ENCODE assay signal across 8 cellular contexts in genomic region chr3:40504636-40505430, GRCh38. TPM values are rescaled to one million over a fixed set of nuclear protein-coding genes. Genes with fewer than 3 reads are reported as not detected.
DNase-seq lines count a peak whose midpoint lies in the region; ATAC-seq, FAIRE-seq and TF ChIP-seq lines count a peak whose summit lies in the region.

No MANE protein-coding gene starts in this region.

- H3K4me2 ChIP-seq in K562 (ENCODE audit: insufficient read depth, low read length), result no peak overlapping the region
- H3K4me2 ChIP-seq in OCI-LY7 (ENCODE audit: low read length), result no peak overlapping the region

- no peak for TF ChIP-seq EP300 in K562 (IDR thresholded peaks at IDR 0.05; ENCODE audit: low read length)

- H3K27ac ChIP-seq in K562 (ENCODE audit: extremely low read depth, low read depth, low read length) (no peak overlapping the region), lower lobe of right lung (peak overlapping the region; percentile 85), aorta (ENCODE audit: low read depth in 1 of 2, low read length in 2 of 2) (no peak overlapping the region), OCI-LY7 (ENCODE audit: low read depth, low read length, poor library complexity, severe bottlenecking) (no peak overlapping the region)

- TF ChIP-seq CTCF in K562 (IDR thresholded peaks at IDR 0.05 in 2 of 3, conservative IDR thresholded peaks at IDR 0.05 in 1 of 3; ENCODE audit: insufficient read depth in 2 of 3, low read depth in 1 of 3, low read length in 3 of 3) (no peak), lower lobe of right lung (IDR thresholded peaks at IDR 0.05) (no peak), OCI-LY7 (conservative IDR thresholded peaks at IDR 0.05; ENCODE audit: low read length) (no peak)

- H3K9me3 Mint-ChIP-seq in stimulated activated naive CD8-positive, alpha-beta T cell treated with anti-CD3 and anti-CD28 coated beads, Interleukin-15, amount 100 ng/mL, for 72 hours, result no peaks in the 10 kb centered on the region

- DNase-seq in stimulated activated naive CD8-positive, alpha-beta T cell treated with anti-CD3 and anti-CD28 coated beads, Interleukin-15, Interleukin-2, amounts not matched to agents 100 U/mL and 50 U/mL, for 24 hours, result peak; percentile 11
- DNase-seq in stimulated activated naive CD8-positive, alpha-beta T cell treated with anti-CD3 and anti-CD28 coated beads, Interleukin-15, amount 100 ng/mL, for 72 hours, result no peak
- DNase-seq in K562 (ENCODE audit: extremely low read depth in 1 of 4, low spot score in 3 of 4) (no peak), lower lobe of right lung (no peak), aorta (peak in 1 of 2 donors; percentile 57), NCI-H1436 treated with DMSO at 0.1 percent for 48 hours (lab: John Stamatoyannopoulos, UW) (no peak), OCI-LY7 (ENCODE audit: low spot score) (no peak)

- H3K4me3 ChIP-seq in K562 (peak overlapping the region; percentile 52; the same call in 1 of the 2 replicates), lower lobe of right lung (peak overlapping the region; percentile 71), aorta (ENCODE audit: low read length in 2 of 2) (no peak overlapping the region), OCI-LY7 (ENCODE audit: low read depth, low read length, poor library complexity, severe bottlenecking) (no peak overlapping the region)

- H3K4me1 Mint-ChIP-seq in stimulated activated naive CD8-positive, alpha-beta T cell treated with anti-CD3 and anti-CD28 coated beads, Interleukin-15, amount 100 ng/mL, for 72 hours, result peaks cover 14% of the 10 kb centered on the region

- peak; percentile 65 for ATAC-seq in stimulated activated naive CD8-positive, alpha-beta T cell treated with anti-CD3 and anti-CD28 coated beads, Interleukin-15, Interleukin-2, amounts not matched to agents 100 U/mL and 50 U/mL, for 24 hours
- ATAC-seq in stimulated activated naive CD8-positive, alpha-beta T cell treated with anti-CD3 and anti-CD28 coated beads, Interleukin-15, amount 100 ng/mL, for 72 hours, result no peak
- no peak for ATAC-seq in K562
- peak in 1 of 2 donors; percentile 40 for ATAC-seq in lower lobe of right lung
- ATAC-seq in aorta (ENCODE audit: low FRiP score), result peak; percentile 71
- no peak for ATAC-seq in HG02798 (IDR thresholded peaks at IDR 0.05; ENCODE audit: poor library complexity, unreplicated experiment)

- peak overlapping the region; percentile 84 for H2AFZ ChIP-seq in K562 (ENCODE audit: low read depth, low read length)
- H2AFZ ChIP-seq in OCI-LY7 (ENCODE audit: low read length), result no peak overlapping the region

- peak overlapping the region in 1 of 2 donors; percentile 88 for H3K4me3 Mint-ChIP-seq in stimulated activated naive CD8-positive, alpha-beta T cell treated with anti-CD3 and anti-CD28 coated beads, Interleukin-15, amount 100 ng/mL, for 72 hours

- 65% methylated on average over 5 of the region's 5 CpGs for WGBS in K562 (ENCODE audit: insufficient coverage, low coverage, missing lambda C conversion rate)
- WGBS in aorta, 2 donors, result 30 to 35% methylated on average over 5 of the region's 5 CpGs

- H3K9me2 ChIP-seq in OCI-LY7 (ENCODE audit: insufficient read depth, low read length), result no peaks in the 10 kb centered on the region

- H3K9me3 ChIP-seq in K562 (replicated peaks; ENCODE audit: control insufficient read depth, insufficient read depth, low read depth, low read length) (no peaks in the 10 kb centered on the region), lower lobe of right lung (no peaks in the 10 kb centered on the region), aorta (ENCODE audit: control insufficient read depth, low read length) (no peaks in the 10 kb centered on the region), OCI-LY7 (ENCODE audit: low read length) (no peaks in the 10 kb centered on the region)

- peaks cover 0 to 7% of the 10 kb centered on the region in 2 experiments; a peak in 3 of 5 replicates for H3K4me1 ChIP-seq in K562 (replicated peaks in 1 of 2; ENCODE audit: control insufficient read depth in 2 of 2, insufficient read depth in 2 of 2, low read length in 2 of 2)
- H3K4me1 ChIP-seq in lower lobe of right lung, result peaks cover 24% of the 10 kb centered on the region
- peaks cover 0 to 1% of the 10 kb centered on the region in 2 donors for H3K4me1 ChIP-seq in aorta (ENCODE audit: control insufficient read depth in 1 of 2, insufficient read depth in 2 of 2, low read length in 2 of 2)
- no peaks in the 10 kb centered on the region for H3K4me1 ChIP-seq in OCI-LY7 (ENCODE audit: insufficient read depth, low read length, poor library complexity, severe bottlenecking)

- H4K20me1 ChIP-seq in K562 (replicated peaks; ENCODE audit: control insufficient read depth, insufficient read depth, low read length), result no peaks in the 10 kb centered on the region
- H4K20me1 ChIP-seq in OCI-LY7 (ENCODE audit: insufficient read depth, low read length), result no peaks in the 10 kb centered on the region

- no peaks in the 10 kb centered on the region for H3K36me3 ChIP-seq in K562 (ENCODE audit: control insufficient read depth, insufficient read depth, low read length)
- peaks cover 4% of the 10 kb centered on the region for H3K36me3 ChIP-seq in lower lobe of right lung
- no peaks in the 10 kb centered on the region for H3K36me3 ChIP-seq in aorta (ENCODE audit: control insufficient read depth in 1 of 2, insufficient read depth in 2 of 2, low read length in 1 of 2)
- H3K36me3 ChIP-seq in OCI-LY7 (ENCODE audit: insufficient read depth, low read length), result no peaks in the 10 kb centered on the region

- H3K27ac Mint-ChIP-seq in stimulated activated naive CD8-positive, alpha-beta T cell treated with anti-CD3 and anti-CD28 coated beads, Interleukin-15, amount 100 ng/mL, for 72 hours, result no peak overlapping the region

- intact Hi-C loops in K562 (cut with micrococcal nuclease), result no loop called here
- intact Hi-C loops in lower lobe of right lung (cut with DNase I), result no loop called here
- intact Hi-C loops in aorta (cut with DNase I), result loop anchor here in 1 of 2 donors (5.0 kb wide), 1 partner anchor 53 kb away; no protein-coding TSS in a partner anchor
- intact Hi-C loops in OCI-LY7 (cut with micrococcal nuclease; ENCODE audit: unreplicated experiment), result no loop called here

- H3K79me2 ChIP-seq in K562 (ENCODE audit: control insufficient read depth, insufficient read depth, low read length) (no peaks in the 10 kb centered on the region), OCI-LY7 (ENCODE audit: insufficient read depth, low read depth, low read length) (no peaks in the 10 kb centered on the region)

- CTCF ChIA-PET in K562 (lab: Yijun Ruan, JAX; ENCODE audit: low intra/inter-chr PET ratio) (no interaction called here), OCI-LY7 (lab: Charles Lee; ENCODE audit: unreplicated experiment) (no interaction called here)

- POLR2A ChIA-PET in K562 (lab: Yijun Ruan, JAX), result interaction anchor here (0.6 to 2.5 kb wide), 10 partner anchors 9 to 267 kb away, joined by 3 to 19 read pairs (median 5); partner anchors contain the start of genes ZNF619 and ZNF621
- POLR2A ChIA-PET in OCI-LY7 (lab: Charles Lee), result interaction anchor here (0.6 kb wide), 1 partner anchor 19 kb away, joined by 3 read pairs; no protein-coding TSS in a partner anchor

- in situ Hi-C loops in K562 (cut with MboI), result no loop called here

- no peaks in the 10 kb centered on the region for H3K9me1 ChIP-seq in K562 (ENCODE audit: control insufficient read depth, insufficient read depth, low read length)

- TF ChIP-seq POLR2A in K562 (conservative IDR thresholded peaks at IDR 0.05), result no peak

- no peaks in the 10 kb centered on the region for H3K27me3 Mint-ChIP-seq in stimulated activated naive CD8-positive, alpha-beta T cell treated with anti-CD3 and anti-CD28 coated beads, Interleukin-15, amount 100 ng/mL, for 72 hours

- no peak for TF ChIP-seq RAD21 in K562 (CRISPR knock-in tag; conservative IDR thresholded peaks at IDR 0.05 in 1 of 2, IDR thresholded peaks at IDR 0.05 in 1 of 2)

- BruUV-seq in K562 (replicated peaks; lab: Mats Ljungman, UMichigan), result no TSS peak
- no TSS peak for BruUV-seq in OCI-LY7 (replicated peaks; lab: Mats Ljungman, UMichigan)

- FAIRE-seq in K562 (lab: Jason Lieb, UNC), result no peak

- H3K27me3 ChIP-seq in K562 (ENCODE audit: control insufficient read depth in 2 of 2, insufficient read depth in 2 of 2, low read length in 2 of 2), result no peaks in the 10 kb centered on the region
- no peaks in the 10 kb centered on the region for H3K27me3 ChIP-seq in lower lobe of right lung (ENCODE audit: low read depth)
- H3K27me3 ChIP-seq in aorta (ENCODE audit: control insufficient read depth in 1 of 2, insufficient read depth in 2 of 2, low read length in 1 of 2), result no peaks in the 10 kb centered on the region

- peak overlapping the region in 1 of 2 experiments; percentile 42; a peak in 1 of 4 replicates for H3K9ac ChIP-seq in K562 (ENCODE audit: insufficient read depth in 1 of 2, low read depth in 2 of 2, low read length in 2 of 2)

RNA-seq across cellular contexts. Expression of gene ZNF620, which starts 1.0 kb away (rescaled TPM):
- 3.6 and 8.5 TPM in 2 replicates for total RNA-seq in K562 (2011; cell fraction: chromatin; rRNA removed; ENCODE audit: low replicate concordance)
- 3.2 and 3.3 TPM in 2 replicates for total RNA-seq in K562 (2011; cell fraction: nucleolus; rRNA removed)
- 3.8 and 4.7 TPM in 2 replicates for total RNA-seq in K562 (2011; cell fraction: nucleoplasm; rRNA removed)
- 2.9 and 3.4 TPM in 2 replicates for total RNA-seq in K562 (2014; rRNA removed)
- total RNA-seq in K562 (2014; rRNA removed; fragmentation: Illumina TruSeq; extraction: Trizol), result 4.9 and 5.5 TPM in 2 replicates
- 4.5 and 4.9 TPM in 2 replicates for total RNA-seq in K562 (2015; rRNA removed; fragmentation: Illumina TruSeq; extraction: Trizol)
- 3.3 and 5.7 TPM in 2 replicates for total RNA-seq in K562 (2021)
- 1.5 and 2.2 TPM in 2 replicates for polyA plus RNA-seq in K562 (2011; rRNA removed)
- 0.64 and 1.3 TPM in 2 replicates for polyA plus RNA-seq in K562 (2011; cell fraction: cytosol; rRNA removed)
- polyA plus RNA-seq in K562 (2011; cell fraction: nucleus; rRNA removed), result 0.94 and 1.5 TPM in 2 replicates
- polyA plus RNA-seq in K562 (2012), result 2.4 and 3.0 TPM in 2 replicates
- 3.0 and 3.4 TPM in 2 replicates for polyA plus RNA-seq in K562 (2014; fragmentation: Illumina TruSeq; extraction: Trizol)
- polyA plus RNA-seq in K562 (2014; fragmentation: Nextera tagmentation; extraction: Ambion mirVana), result 1 to 10 TPM; 1.2 to 3.7 TPM
- polyA plus RNA-seq in K562 (2014; rRNA removed), result 2.3 and 3.6 TPM in 2 replicates
- polyA minus RNA-seq in K562 (2011; rRNA and poly(A)+ RNA removed), result 2.8 and 4.8 TPM in 2 replicates
- 2.2 TPM in 1 of 2 replicates, not detected in the other for polyA minus RNA-seq in K562 (2011; cell fraction: cytosol; rRNA and poly(A)+ RNA removed)
- polyA minus RNA-seq in K562 (2011; cell fraction: nucleus; rRNA and poly(A)+ RNA removed), result 1.1 and 1.2 TPM in 2 replicates
- total RNA-seq in lower lobe of right lung, result 6.4 TPM
- 1 to 10 TPM; 4.7 to 5.1 TPM for total RNA-seq in aorta
- 10 to 100 TPM in 1 of 2 donors, 1 to 10 TPM in 1; 3.7 to 12.3 TPM for polyA plus RNA-seq in aorta
- total RNA-seq in OCI-LY7 (2014; rRNA removed; shearing (Covaris generic)), result not detected in 2 replicates
- total RNA-seq in OCI-LY7 (2022), result 0.27 and 0.65 TPM in 2 replicates

RNA-seq across cellular contexts. Expression of gene ZNF621, which starts 19.9 kb away (rescaled TPM):
- total RNA-seq in K562 (2011; cell fraction: chromatin; rRNA removed; ENCODE audit: low replicate concordance), result 26.7 and 92.0 TPM in 2 replicates
- 22.0 and 26.7 TPM in 2 replicates for total RNA-seq in K562 (2011; cell fraction: nucleolus; rRNA removed)
- total RNA-seq in K562 (2011; cell fraction: nucleoplasm; rRNA removed), result 41.6 and 57.6 TPM in 2 replicates
- total RNA-seq in K562 (2014; rRNA removed), result 10.8 and 12.0 TPM in 2 replicates
- 20.8 and 22.3 TPM in 2 replicates for total RNA-seq in K562 (2014; rRNA removed; fragmentation: Illumina TruSeq; extraction: Trizol)
- total RNA-seq in K562 (2015; rRNA removed; fragmentation: Illumina TruSeq; extraction: Trizol), result 18.7 and 20.6 TPM in 2 replicates
- total RNA-seq in K562 (2021), result 22.4 and 22.5 TPM in 2 replicates
- polyA plus RNA-seq in K562 (2011; rRNA removed), result 27.6 and 38.1 TPM in 2 replicates
- polyA plus RNA-seq in K562 (2011; cell fraction: cytosol; rRNA removed), result 15.0 and 27.7 TPM in 2 replicates
- 44.3 and 50.0 TPM in 2 replicates for polyA plus RNA-seq in K562 (2011; cell fraction: nucleus; rRNA removed)
- polyA plus RNA-seq in K562 (2012), result 14.3 TPM in 2 replicates
- polyA plus RNA-seq in K562 (2014; fragmentation: Illumina TruSeq; extraction: Trizol), result 26.2 and 28.9 TPM in 2 replicates
- 1 to 10 TPM; 4.7 to 7.3 TPM for polyA plus RNA-seq in K562 (2014; fragmentation: Nextera tagmentation; extraction: Ambion mirVana)
- 20.1 and 24.4 TPM in 2 replicates for polyA plus RNA-seq in K562 (2014; rRNA removed)
- 33.7 and 34.3 TPM in 2 replicates for polyA minus RNA-seq in K562 (2011; rRNA and poly(A)+ RNA removed)
- 13.7 and 14.9 TPM in 2 replicates for polyA minus RNA-seq in K562 (2011; cell fraction: cytosol; rRNA and poly(A)+ RNA removed)
- 14.8 and 23.0 TPM in 2 replicates for polyA minus RNA-seq in K562 (2011; cell fraction: nucleus; rRNA and poly(A)+ RNA removed)
- 19.9 TPM for total RNA-seq in lower lobe of right lung
- total RNA-seq in aorta, result 10 to 100 TPM; 24.1 to 35.1 TPM
- 10 to 100 TPM; 11.3 to 21.5 TPM for polyA plus RNA-seq in aorta
- 4.8 and 5.0 TPM in 2 replicates for total RNA-seq in OCI-LY7 (2014; rRNA removed; shearing (Covaris generic))
- 19.6 and 22.0 TPM in 2 replicates for total RNA-seq in OCI-LY7 (2022)

RNA-seq across cellular contexts. Expression of gene ZNF619, which starts 27.9 kb away (rescaled TPM):
- 14.4 and 24.4 TPM in 2 replicates for total RNA-seq in K562 (2011; cell fraction: chromatin; rRNA removed; ENCODE audit: low replicate concordance)
- 10.2 and 11.8 TPM in 2 replicates for total RNA-seq in K562 (2011; cell fraction: nucleolus; rRNA removed)
- 13.6 and 14.7 TPM in 2 replicates for total RNA-seq in K562 (2011; cell fraction: nucleoplasm; rRNA removed)
- total RNA-seq in K562 (2014; rRNA removed), result 4.7 and 5.0 TPM in 2 replicates
- total RNA-seq in K562 (2014; rRNA removed; fragmentation: Illumina TruSeq; extraction: Trizol), result 6.3 and 6.4 TPM in 2 replicates
- 6.7 and 7.8 TPM in 2 replicates for total RNA-seq in K562 (2015; rRNA removed; fragmentation: Illumina TruSeq; extraction: Trizol)
- total RNA-seq in K562 (2021), result 8.8 and 10.5 TPM in 2 replicates
- polyA plus RNA-seq in K562 (2011; rRNA removed), result 7.3 and 9.1 TPM in 2 replicates
- 4.3 and 5.1 TPM in 2 replicates for polyA plus RNA-seq in K562 (2011; cell fraction: cytosol; rRNA removed)
- 7.1 and 7.3 TPM in 2 replicates for polyA plus RNA-seq in K562 (2011; cell fraction: nucleus; rRNA removed)
- 3.4 and 3.6 TPM in 2 replicates for polyA plus RNA-seq in K562 (2012)
- 7.3 and 7.4 TPM in 2 replicates for polyA plus RNA-seq in K562 (2014; fragmentation: Illumina TruSeq; extraction: Trizol)
- polyA plus RNA-seq in K562 (2014; fragmentation: Nextera tagmentation; extraction: Ambion mirVana), result 1 to 10 TPM; 1.3 to 1.5 TPM
- polyA plus RNA-seq in K562 (2014; rRNA removed), result 6.0 and 6.2 TPM in 2 replicates
- polyA minus RNA-seq in K562 (2011; rRNA and poly(A)+ RNA removed), result 18.5 and 22.4 TPM in 2 replicates
- 6.6 and 7.8 TPM in 2 replicates for polyA minus RNA-seq in K562 (2011; cell fraction: cytosol; rRNA and poly(A)+ RNA removed)
- 5.7 and 10.4 TPM in 2 replicates for polyA minus RNA-seq in K562 (2011; cell fraction: nucleus; rRNA and poly(A)+ RNA removed)
- 8.6 TPM for total RNA-seq in lower lobe of right lung
- 1 to 10 TPM; 4.0 to 7.1 TPM for total RNA-seq in aorta
- 1 to 10 TPM in 1 of 2 donors, under 1 TPM in 1; 0.50 to 2.6 TPM for polyA plus RNA-seq in aorta
- total RNA-seq in OCI-LY7 (2014; rRNA removed; shearing (Covaris generic)), result 0.10 and 0.16 TPM in 2 replicates
- 0.80 and 1.3 TPM in 2 replicates for total RNA-seq in OCI-LY7 (2022)

RNA-seq across cellular contexts. Expression of gene RPL14, which starts 47.7 kb away (rescaled TPM):
- 226 and 269 TPM in 2 replicates for total RNA-seq in K562 (2011; cell fraction: chromatin; rRNA removed; ENCODE audit: low replicate concordance)
- 253 and 260 TPM in 2 replicates for total RNA-seq in K562 (2011; cell fraction: nucleolus; rRNA removed)
- 327 and 490 TPM in 2 replicates for total RNA-seq in K562 (2011; cell fraction: nucleoplasm; rRNA removed)
- total RNA-seq in K562 (2014; rRNA removed) (1,465 and 1,933 TPM in 2 replicates), K562 (2014; rRNA removed; fragmentation: Illumina TruSeq; extraction: Trizol) (2,197 and 2,292 TPM in 2 replicates), K562 (2015; rRNA removed; fragmentation: Illumina TruSeq; extraction: Trizol) (1,893 and 1,905 TPM in 2 replicates), K562 (2021) (4,499 and 4,649 TPM in 2 replicates), lower lobe of right lung (1,360 TPM), aorta (1,000 to 10,000 TPM; 1,300 to 1,335 TPM), OCI-LY7 (2022) (2,858 and 3,153 TPM in 2 replicates)
- polyA plus RNA-seq in K562 (2011; rRNA removed) (851 and 1,014 TPM in 2 replicates), K562 (2014; fragmentation: Illumina TruSeq; extraction: Trizol) (2,310 and 2,431 TPM in 2 replicates), K562 (2014; fragmentation: Nextera tagmentation; extraction: Ambion mirVana) (1,000 to 10,000 TPM; 2,133 to 2,823 TPM), K562 (2014; rRNA removed) (1,463 and 1,670 TPM in 2 replicates), aorta (1,000 to 10,000 TPM; 1,102 to 1,500 TPM)
- polyA plus RNA-seq in K562 (2011; cell fraction: cytosol; rRNA removed), result 509 and 510 TPM in 2 replicates
- polyA plus RNA-seq in K562 (2011; cell fraction: nucleus; rRNA removed), result 509 and 670 TPM in 2 replicates
- 2,787 and 4,013 TPM in 2 replicates for polyA plus RNA-seq in K562 (2012)
- polyA minus RNA-seq in K562 (2011; rRNA and poly(A)+ RNA removed), result 631 and 740 TPM in 2 replicates
- 1,561 and 2,057 TPM in 2 replicates for polyA minus RNA-seq in K562 (2011; cell fraction: cytosol; rRNA and poly(A)+ RNA removed)
- polyA minus RNA-seq in K562 (2011; cell fraction: nucleus; rRNA and poly(A)+ RNA removed), result 129 and 304 TPM in 2 replicates
- 943 and 1,275 TPM in 2 replicates for total RNA-seq in OCI-LY7 (2014; rRNA removed; shearing (Covaris generic))

Comparison
In these comparisons a context has a peak if more than half of its experiments do, and no peak if none do; other contexts are left out.
1. ATAC-seq: peak in stimulated activated naive CD8-positive, alpha-beta T cell treated with anti-CD3 and anti-CD28 coated beads, Interleukin-15, Interleukin-2, amounts not matched to agents 100 U/mL and 50 U/mL, for 24 hours (single experiment) and aorta (single experiment); none in stimulated activated naive CD8-positive, alpha-beta T cell treated with anti-CD3 and anti-CD28 coated beads, Interleukin-15, amount 100 ng/mL, for 72 hours (single experiment), K562 (single experiment) and HG02798 (single experiment).
2. H3K4me3 ChIP-seq: peak in K562 (single experiment) and lower lobe of right lung (single experiment); none in aorta (0 of 2) and OCI-LY7 (single experiment).